ENCODE assay signal across 24 cellular contexts in genomic region chr4:10753856-10754384, GRCh38.
DNase-seq lines count a peak whose midpoint lies in the region; ATAC-seq and TF ChIP-seq lines count a peak whose summit lies in the region.
"Had no signal": no experiment of that assay in that cellular context is flagged by ENCODE, and none has a peak within 500 bp of the region (broad histone marks: within the 10 kb centered on the region; RNA-seq: fewer than 3 reads in every experiment).

No MANE protein-coding gene starts in this region.

- no peaks in the 10 kb centered on the region for H3K9me2 ChIP-seq in Loucy (replicated peaks; ENCODE audit: low read depth, low read length)

- peaks cover 14% of the 10 kb centered on the region for H3K4me1 ChIP-seq in Loucy (ENCODE audit: insufficient read depth, low read length, poor library complexity, severe bottlenecking)
- H3K4me1 ChIP-seq: SJSA1 had no signal

- no peaks in the 10 kb centered on the region for H3F3A ChIP-seq in Loucy (ENCODE audit: low read depth)

- H3K4me2 ChIP-seq in Loucy (ENCODE audit: low read depth, low read length, poor library complexity, severe bottlenecking): no peak overlapping the region

- no peaks in the 10 kb centered on the region for H3K9me3 ChIP-seq in Loucy (ENCODE audit: insufficient read depth, low read depth, low read length)
- H3K9me3 ChIP-seq: SJSA1 had no signal

- H3K9ac ChIP-seq in Loucy (ENCODE audit: low read depth, low read length, poor library complexity, severe bottlenecking): no peak overlapping the region

- ATAC-seq in HG03442 (IDR thresholded peaks at IDR 0.05; ENCODE audit: unreplicated experiment): no peak
- ATAC-seq: PC-3 had no signal

- no peak overlapping the region for H3K4me3 ChIP-seq in Loucy (ENCODE audit: low read length, poor library complexity, severe bottlenecking)
- H3K4me3 ChIP-seq in H7 (ENCODE audit: insufficient read depth, low read depth, low read length): no peak overlapping the region
- H3K4me3 ChIP-seq: SJSA1 had no signal

- no peaks in the 10 kb centered on the region for H3K36me3 ChIP-seq in Loucy (ENCODE audit: insufficient read depth, low read length)
- H3K36me3 ChIP-seq in H7 (replicated peaks; ENCODE audit: control insufficient read depth, insufficient read depth, low read length): no peaks in the 10 kb centered on the region
- H3K36me3 ChIP-seq: SJSA1 had no signal

- peak overlapping the region; percentile 62; the same call in 1 of the 2 replicates for H2AFZ ChIP-seq in Loucy (ENCODE audit: low read length)

- H4K20me1 ChIP-seq in Loucy (ENCODE audit: insufficient read depth, low read length, poor library complexity, severe bottlenecking): no peaks in the 10 kb centered on the region

- DNase-seq in NCI-H2196 (lab: John Stamatoyannopoulos, UW; ENCODE audit: unreplicated experiment) (peak; percentile 21), NCI-H2196 treated with DMSO at 0.1 percent for 48 hours (lab: John Stamatoyannopoulos, UW; ENCODE audit: unreplicated experiment) (no peak), EH (ENCODE audit: low read depth) (peak; percentile 14), lung microvascular endothelial cell (ENCODE audit: low read depth in 2 of 2) (peak; percentile 9 to 72), H7 (no peak), GM10266 (ENCODE audit: extremely low spot score) (no peak)
- DNase-seq: 8988T; ACHN; CD4-positive, alpha-beta T cell; H9; KG1; NCI-H1092; NCI-H1417 treated with DMSO at 0.1 percent for 48 hours; NCI-H1694 treated with DMSO at 0.1 percent for 48 hours; NCI-H2171 treated with DMSO at 0.1 percent for 48 hours; NCI-H446 treated with DMSO at 0.1 percent for 48 hours; NCI-H526; NCI-H82; NK-92 treated with Interleukin-12 subunit alpha and Interleukin-12 subunit beta, amount 100 ng/mL, for 24 hours; PC-3; Right ventricle myocardium superior had no signal

- no peaks in the 10 kb centered on the region for H3K79me2 ChIP-seq in Loucy (ENCODE audit: insufficient read depth, low read length)

- no peaks in the 10 kb centered on the region for H3K27me3 ChIP-seq in Loucy (ENCODE audit: insufficient read depth, low read length, poor library complexity, severe bottlenecking)
- H3K27me3 ChIP-seq in H7 (ENCODE audit: control insufficient read depth, insufficient read depth, low read length): no peaks in the 10 kb centered on the region
- H3K27me3 ChIP-seq: SJSA1 had no signal

- no peak for TF ChIP-seq CTCF in Loucy (conservative IDR thresholded peaks at IDR 0.05; ENCODE audit: low read length)
- TF ChIP-seq CTCF in GM10266 (IDR thresholded peaks at IDR 0.05; ENCODE audit: control insufficient read depth, insufficient read depth, low read depth, missing control alignments): no peak

Comparison
In these comparisons a context has a peak if more than half of its experiments do, and no peak if none do; other contexts are left out.
1. DNase-seq: peak in NCI-H2196 (single experiment), EH (single experiment) and lung microvascular endothelial cell (2 of 2); none in NCI-H2196 treated with DMSO at 0.1 percent for 48 hours (single experiment), H7 (single experiment) and GM10266 (single experiment).